ENCODE assay signal across 34 cellular contexts in the genomic region with DNA sequence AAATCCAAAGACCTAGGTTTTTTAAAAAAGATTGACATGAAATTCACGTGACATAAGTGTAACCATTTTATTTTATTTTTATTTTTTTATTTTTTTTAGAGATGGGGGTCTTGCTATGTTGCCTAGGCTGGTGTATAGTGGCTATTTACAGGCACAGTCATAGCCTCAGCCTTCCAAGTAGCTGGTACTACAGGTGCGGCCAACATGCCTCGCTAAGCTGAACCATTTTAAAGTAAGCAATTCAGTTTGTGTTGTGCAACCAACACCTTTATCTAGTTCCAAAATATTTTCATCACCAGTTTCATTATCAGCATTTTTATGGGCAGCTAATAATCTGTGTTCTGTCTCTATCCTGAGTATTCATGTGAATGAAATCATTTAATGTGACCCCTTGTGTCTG.
"Had no signal": no experiment of that assay in that cellular context is flagged by ENCODE, and none has a peak within 500 bp of the region (broad histone marks: within the 10 kb centered on the region; RNA-seq: fewer than 3 reads in every experiment).

No MANE protein-coding gene starts in this region.

- H3K27ac ChIP-seq: adrenal gland, ascending aorta, body of pancreas, brain microvascular endothelial cell, breast epithelium, cardiac muscle cell had no signal

- FAIRE-seq: astrocyte, bronchial epithelial cell had no signal

- H3K27me3 ChIP-seq: adrenal gland, ascending aorta, body of pancreas, brain microvascular endothelial cell, breast epithelium, cardiac muscle cell had no signal

- H3K4me1 ChIP-seq: adrenal gland, ascending aorta, body of pancreas, breast epithelium had no signal

- H3K9me3 ChIP-seq: adrenal gland, ascending aorta, body of pancreas, breast epithelium had no signal

- ATAC-seq: activated naive CD4-positive, alpha-beta T cell treated with anti-CD3 and anti-CD28 coated beads, Interleukin-2, amount 50 U/mL, for 72 hours; activated naive CD8-positive, alpha-beta T cell treated with anti-CD3 and anti-CD28 coated beads, Interleukin-2, amount 50 U/mL, for 24 hours; activated T-cell treated with anti-CD3 and anti-CD28 coated beads, Interleukin-2, amount 50 U/mL, for 4 hours; activated T-cell treated with anti-CD3 and anti-CD28 coated beads, Interleukin-2, amount 50 U/mL, for 72 hours; activated T-helper 17 cell treated with anti-CD3 and anti-CD28 coated beads, Interleukin-2, amount 50 U/mL, for 72 hours; body of pancreas had no signal

- H3K4me3 ChIP-seq: adrenal gland, ascending aorta, body of pancreas, breast epithelium, cardiac muscle cell had no signal

- DNase-seq: activated effector memory CD4-positive, alpha-beta T cell treated with anti-CD3 and anti-CD28 coated beads, Interleukin-2, amount 50 U/mL, for 16 hours; activated effector memory CD4-positive, alpha-beta T cell treated with Interleukin-2 at 50 U/mL for 16 hours; activated gamma-delta T cell; activated gamma-delta T cell treated with Interleukin-2 at 50 U/mL for 16 hours; activated naive CD4-positive, alpha-beta T cell; activated naive CD4-positive, alpha-beta T cell treated with anti-CD3 and anti-CD28 coated beads for 36 hours; activated naive CD4-positive, alpha-beta T cell treated with anti-CD3 and anti-CD28 coated beads, Interleukin-2, amount 10 ng/mL, durations not matched to agents 7 days and 5 days; activated naive CD4-positive, alpha-beta T cell treated with anti-CD3 and anti-CD28 coated beads, Interleukin-2, amount 50 U/mL, for 16 hours; activated naive CD4-positive, alpha-beta T cell treated with Interleukin-2 at 50 U/mL for 16 hours; activated naive CD8-positive, alpha-beta T cell treated with anti-CD3 and anti-CD28 coated beads for 36 hours; activated naive CD8-positive, alpha-beta T cell treated with anti-CD3 and anti-CD28 coated beads, Interleukin-2, amount 10 ng/mL, durations not matched to agents 7 days and 5 days; activated naive CD8-positive, alpha-beta T cell treated with anti-CD3 and anti-CD28 coated beads, Interleukin-2, amount 50 U/mL, for 24 hours; activated T-cell treated with anti-CD3 and anti-CD28 coated beads, Interleukin-2, amount 50 U/mL, for 1 hour; activated T-cell treated with anti-CD3 and anti-CD28 coated beads, Interleukin-2, amount 50 U/mL, for 24 hours; activated T-cell treated with anti-CD3 and anti-CD28 coated beads, Interleukin-2, amount 50 U/mL, for 4 hours; activated T-cell treated with anti-CD3 and anti-CD28 coated beads, Interleukin-2, amount 50 U/mL, for 48 hours; activated T-cell treated with anti-CD3 and anti-CD28 coated beads, Interleukin-2, amount 50 U/mL, for 72 hours; adrenal gland; amniotic stem cell; amygdala; anterior cingulate cortex; aorta; body of pancreas; brain microvascular endothelial cell; caudate nucleus; central memory CD4-positive, alpha-beta T cell; cerebellar nuclear complex had no signal

- H3K36me3 ChIP-seq: adrenal gland, ascending aorta, brain microvascular endothelial cell, breast epithelium, cardiac muscle cell had no signal
